ENCODE assay signal across 8 cellular contexts in the genomic region with DNA sequence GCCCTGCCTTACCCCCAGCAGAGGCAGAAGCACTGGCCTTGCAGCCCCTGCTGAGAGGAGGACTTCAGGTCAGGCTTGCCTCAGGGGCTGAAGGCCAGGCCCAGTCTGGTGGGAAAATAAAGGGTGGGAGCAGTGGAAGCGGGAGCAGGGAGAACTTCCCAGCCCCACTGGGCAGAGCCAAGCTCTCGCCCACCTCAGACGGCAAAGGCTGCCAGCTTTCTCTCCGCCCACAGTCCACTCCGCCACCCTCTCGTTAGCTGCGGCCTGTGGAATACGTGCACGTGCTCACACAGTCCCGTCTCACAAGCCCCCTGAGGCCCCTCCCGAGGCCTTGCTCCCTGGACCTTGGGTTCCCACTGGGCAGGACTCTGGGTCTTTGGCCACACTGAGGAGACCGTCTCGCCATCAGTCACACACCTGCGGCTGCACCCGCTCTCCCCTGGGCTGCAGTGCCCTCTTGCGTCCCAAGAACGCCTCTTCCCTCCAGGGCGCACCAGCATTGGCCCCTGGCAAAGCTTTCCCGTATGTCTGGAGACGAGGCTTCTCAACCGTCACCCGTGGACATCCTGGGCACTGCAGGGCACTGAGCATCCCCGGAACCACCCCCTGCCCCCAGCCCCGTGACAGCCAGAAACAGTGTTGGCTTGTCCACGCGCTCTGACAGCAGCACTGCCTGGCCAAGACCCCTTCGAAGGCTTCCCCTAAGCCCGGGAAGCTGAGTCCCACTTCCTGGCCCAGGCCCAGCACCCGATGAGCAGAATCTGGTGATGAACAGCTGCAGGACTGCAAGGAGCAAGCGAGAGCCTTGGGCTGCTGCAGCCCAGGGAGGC. TPM values are rescaled to one million over a fixed set of nuclear protein-coding genes. Genes with fewer than 3 reads are reported as not detected.
DNase-seq lines count a peak whose midpoint lies in the region; ATAC-seq and TF ChIP-seq lines count a peak whose summit lies in the region.

No MANE protein-coding gene starts in this region.

- peak overlapping the region; percentile 21 to 45 (median 28) for H3K4me3 Mint-ChIP-seq in T-cell

- CTCF ChIA-PET in T-cell (lab: Charles Lee) = interaction anchor here (0.6 to 1.4 kb wide), 14 partner anchors 9 to 287 kb away, joined by 3 to 8 read pairs (median 3); a partner anchor contains a TSS

- intact Hi-C loops in heart right ventricle (cut with DNase I) = loop anchor here in 7 of 10 donors (2.0 to 5.0 kb wide), 3 partner anchors 245 to 255 kb away; no protein-coding TSS in a partner anchor

- H3K4me1 Mint-ChIP-seq in T-cell = peaks cover 5 to 7% (median 5%) of the 10 kb centered on the region in 3 donors

- DNase-seq in ACHN = peak; percentile 92
- DNase-seq in NCI-H1092 treated with DMSO at 0.1 percent for 48 hours (lab: John Stamatoyannopoulos, UW) = peak; percentile 81
- peak; percentile 42 to 77 (median 66) for DNase-seq in T-cell
- peak; percentile 60 for DNase-seq in adipocyte (ENCODE audit: low read depth)
- DNase-seq in heart right ventricle = peak; percentile 65 to 73
- no peak for DNase-seq in retinal pigment epithelial cell (ENCODE audit: low read depth)

- peaks cover 2% of the 10 kb centered on the region for H3K36me3 Mint-ChIP-seq in T-cell

- in situ Hi-C loops in ACHN (cut with HindIII; ENCODE audit: low pct_ligation_motif_present, low pct_unique_long_range_greater_than_20kb, low sequenced_read_pairs) = no loop called here

- H3K4me1 ChIP-seq in adipocyte (ENCODE audit: control insufficient read depth, insufficient read depth, low read length) (no peaks in the 10 kb centered on the region), heart right ventricle (peaks cover 0 to 7% (median 0%) of the 10 kb centered on the region in 9 donors)

- H3K4me3 ChIP-seq in adipocyte (ENCODE audit: low read length) (no peak overlapping the region), heart right ventricle (no peak overlapping the region), retinal pigment epithelial cell (ENCODE audit: low read length) (no peak overlapping the region)

- peaks cover 0 to 4% of the 10 kb centered on the region in 2 donors for H3K27me3 Mint-ChIP-seq in T-cell

- H3K27me3 ChIP-seq in adipocyte (replicated peaks; ENCODE audit: control insufficient read depth, insufficient read depth, low read length) = peaks cover 6% of the 10 kb centered on the region
- H3K27me3 ChIP-seq in heart right ventricle = peaks cover 0 to 13% (median 3%) of the 10 kb centered on the region in 7 donors

- peaks cover 6% of the 10 kb centered on the region for H3K36me3 ChIP-seq in adipocyte (ENCODE audit: control insufficient read depth, insufficient read depth, low read length, severe bottlenecking)
- H3K36me3 ChIP-seq in heart right ventricle = peaks cover 0 to 11% (median 7%) of the 10 kb centered on the region in 9 donors

- H3K9me3 Mint-ChIP-seq in T-cell = no peaks in the 10 kb centered on the region

- WGBS in heart right ventricle, 2 donors = 26 to 32% methylated on average over 30 of the region's 30 CpGs

- H3K27ac ChIP-seq in heart right ventricle = no peak overlapping the region

- peak; percentile 56 for ATAC-seq in GM18520 (IDR thresholded peaks at IDR 0.05; ENCODE audit: unreplicated experiment)
- peak; percentile 89 to 94 (median 90) for ATAC-seq in T-cell (replicated peaks in 1 of 4)
- peak; percentile 68 to 90 (median 83) for ATAC-seq in heart right ventricle
- no peak for ATAC-seq in HG02610 (IDR thresholded peaks at IDR 0.05; ENCODE audit: unreplicated experiment)

- peak; percentile 58 to 83 (median 72) for TF ChIP-seq CTCF in heart right ventricle (IDR thresholded peaks at IDR 0.05)
- peak; percentile 66 for TF ChIP-seq CTCF in retinal pigment epithelial cell (conservative IDR thresholded peaks at IDR 0.05; ENCODE audit: low read depth, low read length)

- H3K27ac Mint-ChIP-seq in T-cell = no peak overlapping the region

- H3K9me3 ChIP-seq in adipocyte (ENCODE audit: control insufficient read depth, low read length) (no peaks in the 10 kb centered on the region), heart right ventricle (no peaks in the 10 kb centered on the region)

- no peak overlapping the region for H3K9ac ChIP-seq in adipocyte (ENCODE audit: low read length)

- POLR2A ChIA-PET in T-cell (lab: Charles Lee) = no interaction called here

RNA-seq across cellular contexts. Expression of a gene that starts 8.3 kb away (rescaled TPM):
- total RNA-seq in T-cell (10 to 100 TPM; 29.3 to 43.8 (median 34.5) TPM), heart right ventricle (10 to 100 TPM; 64.9 to 78.6 (median 74.6) TPM)
- 100 to 1,000 TPM; 134 to 169 TPM for polyA plus RNA-seq in heart right ventricle

RNA-seq across cellular contexts. Expression of a gene that starts 9.6 kb away (rescaled TPM):
- total RNA-seq in T-cell (10 to 100 TPM; 38.5 to 58.9 (median 50.4) TPM), heart right ventricle (10 to 100 TPM in 4 of 10 donors, 1 to 10 TPM in 6; 7.7 to 16.1 (median 9.2) TPM)
- 10 to 100 TPM in 1 of 2 donors, 1 to 10 TPM in 1; 9.4 to 14.9 TPM for polyA plus RNA-seq in heart right ventricle

RNA-seq across cellular contexts. Expression of a gene that starts 19.7 kb away (rescaled TPM):
- 100 to 1,000 TPM in 4 of 5 donors, 10 to 100 TPM in 1; 34.9 to 143 (median 122) TPM for total RNA-seq in T-cell
- total RNA-seq in heart right ventricle = 10 to 100 TPM; 27.1 to 57.3 (median 33.1) TPM
- 10 to 100 TPM; 27.8 to 45.3 TPM for polyA plus RNA-seq in heart right ventricle

RNA-seq across cellular contexts. Expression of a gene that starts 34.9 kb away (rescaled TPM):
- total RNA-seq in T-cell (10 to 100 TPM; 32.5 to 48.4 (median 41.3) TPM), heart right ventricle (10 to 100 TPM; 57.8 to 97.0 (median 75.4) TPM)
- 10 to 100 TPM; 48.1 to 97.2 TPM for polyA plus RNA-seq in heart right ventricle

RNA-seq across cellular contexts. Expression of a gene that starts 39.6 kb away (rescaled TPM):
- total RNA-seq in T-cell = 10 to 100 TPM; 10.5 to 17.6 (median 11.3) TPM
- 10 to 100 TPM in 7 of 10 donors, 1 to 10 TPM in 3; 7.0 to 17.4 (median 11.6) TPM for total RNA-seq in heart right ventricle
- 10 to 100 TPM in 1 of 2 donors, 1 to 10 TPM in 1; 9.3 to 26.0 TPM for polyA plus RNA-seq in heart right ventricle
